Comparison of ENCODE assay signal across 15 cellular contexts in the genomic region with DNA sequence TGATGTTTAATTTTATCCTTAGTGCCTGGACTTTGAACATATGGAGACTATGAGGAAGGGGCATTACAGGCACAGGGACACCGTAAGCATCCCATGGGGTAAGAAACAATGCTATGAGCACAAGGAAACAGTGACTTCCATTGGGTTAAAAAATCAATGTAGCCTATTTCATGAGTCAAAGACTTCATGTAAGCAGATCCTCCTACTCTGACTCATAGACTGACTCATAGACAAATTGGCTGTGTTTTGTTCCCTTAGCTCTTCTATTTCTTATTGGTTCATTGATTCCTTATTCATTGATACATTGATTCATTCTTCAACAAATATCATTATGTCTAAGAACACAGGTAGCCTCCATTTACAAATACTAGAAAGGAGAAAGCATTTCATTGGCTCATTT.
DNase-seq lines count a peak whose midpoint lies in the region; ATAC-seq, FAIRE-seq and TF ChIP-seq lines count a peak whose summit lies in the region.
"Had no signal": no experiment of that assay in that cellular context is flagged by ENCODE, and none has a peak within 500 bp of the region (broad histone marks: within the 10 kb centered on the region; RNA-seq: fewer than 3 reads in every experiment).

No MANE protein-coding gene starts in this region.

- H3K27ac ChIP-seq in foreskin keratinocyte = no peak overlapping the region
- H3K27ac ChIP-seq: ascending aorta, VCaP had no signal

- peak; percentile 95 for FAIRE-seq in H54 (lab: Jason Lieb, UNC)
- no peak for FAIRE-seq in urothelium cell line (lab: Jason Lieb, UNC)
- FAIRE-seq: GM12892 had no signal

- TF ChIP-seq CTCF in foreskin keratinocyte (conservative IDR thresholded peaks at IDR 0.05) (no peak), BE2C (IDR thresholded peaks at IDR 0.05; ENCODE audit: low read depth, low read length) (no peak), lower leg skin (IDR thresholded peaks at IDR 0.05) (no peak)

- WGBS in lower leg skin, 2 donors = 43 to 60% methylated on average over 1 of the region's 1 CpG

- intact Hi-C loops in lower leg skin (cut with DNase I; ENCODE audit: low total_unique reads) = no loop called here

- no peak for TF ChIP-seq POLR2A in H54 (IDR thresholded peaks at IDR 0.05; ENCODE audit: low read depth, low read length)
- no peak for TF ChIP-seq POLR2A in lower leg skin (IDR thresholded peaks at IDR 0.05)

- peaks cover 29% of the 10 kb centered on the region for H3K4me1 ChIP-seq in adipocyte (ENCODE audit: control insufficient read depth, insufficient read depth, low read length)
- H3K4me1 ChIP-seq in foreskin keratinocyte = peaks cover 28% of the 10 kb centered on the region
- H3K4me1 ChIP-seq in BE2C = no peaks in the 10 kb centered on the region
- H3K4me1 ChIP-seq: ascending aorta had no signal

- no peak overlapping the region for H3K9ac ChIP-seq in adipocyte (ENCODE audit: low read length)

- H3K27me3 ChIP-seq in adipocyte (replicated peaks; ENCODE audit: control insufficient read depth, insufficient read depth, low read length) = no peaks in the 10 kb centered on the region
- H3K27me3 ChIP-seq in foreskin keratinocyte = no peaks in the 10 kb centered on the region
- no peaks in the 10 kb centered on the region for H3K27me3 ChIP-seq in BE2C
- H3K27me3 ChIP-seq: ascending aorta had no signal

- peak; percentile 22 for DNase-seq in H54 (ENCODE audit: insufficient read length, low spot score)
- DNase-seq in adipocyte (ENCODE audit: low read depth) = peak; percentile 52
- DNase-seq in foreskin keratinocyte = peak; percentile 49 to 74
- DNase-seq in urothelium cell line (ENCODE audit: low spot score) = peak; percentile 58
- DNase-seq in BE2C = no peak
- DNase-seq in NCI-H2171 treated with DMSO at 0.1 percent for 48 hours (lab: John Stamatoyannopoulos, UW) = no peak
- DNase-seq in lower leg skin (ENCODE audit: low spot score in 2 of 2) = no peak
- DNase-seq: activated CD8-positive, alpha-beta memory T cell treated with anti-CD3 and anti-CD28 coated beads, Interleukin-2, amount 50 U/mL, for 48 hours; left cardiac atrium; NCI-H446; Right ventricle myocardium superior had no signal

- ATAC-seq in foreskin keratinocyte = peak; percentile 83
- ATAC-seq: stimulated activated memory B cell treated with anti-CD40 and anti-IgM and Interleukin-4, amounts not matched to agents 10 μg/mL and 1 μg/mL and 100 μg/mL, for 72 hours had no signal

- H3K36me3 ChIP-seq in adipocyte (ENCODE audit: control insufficient read depth, insufficient read depth, low read length, severe bottlenecking) (no peaks in the 10 kb centered on the region), BE2C (no peaks in the 10 kb centered on the region)
- H3K36me3 ChIP-seq: ascending aorta had no signal

- no peaks in the 10 kb centered on the region for H3K9me3 ChIP-seq in adipocyte (ENCODE audit: control insufficient read depth, low read length)
- no peaks in the 10 kb centered on the region for H3K9me3 ChIP-seq in BE2C
- H3K9me3 ChIP-seq: ascending aorta had no signal

- H3K4me3 ChIP-seq in adipocyte (ENCODE audit: low read length) (no peak overlapping the region), BE2C (ENCODE audit: low read depth, low read length) (no peak overlapping the region), lower leg skin (ENCODE audit: low read depth, poor library complexity, severe bottlenecking) (no peak overlapping the region)
- H3K4me3 ChIP-seq: ascending aorta had no signal

Comparison
In these comparisons a context has a peak if more than half of its experiments do, and no peak if none do; other contexts are left out.
1. DNase-seq: peak in H54 (single experiment), adipocyte (single experiment), foreskin keratinocyte (2 of 2) and urothelium cell line (single experiment); none in BE2C (single experiment), NCI-H2171 treated with DMSO at 0.1 percent for 48 hours (single experiment) and lower leg skin (0 of 2).